Comparison of ENCODE assay signal across 1 cellular context in the genomic region with DNA sequence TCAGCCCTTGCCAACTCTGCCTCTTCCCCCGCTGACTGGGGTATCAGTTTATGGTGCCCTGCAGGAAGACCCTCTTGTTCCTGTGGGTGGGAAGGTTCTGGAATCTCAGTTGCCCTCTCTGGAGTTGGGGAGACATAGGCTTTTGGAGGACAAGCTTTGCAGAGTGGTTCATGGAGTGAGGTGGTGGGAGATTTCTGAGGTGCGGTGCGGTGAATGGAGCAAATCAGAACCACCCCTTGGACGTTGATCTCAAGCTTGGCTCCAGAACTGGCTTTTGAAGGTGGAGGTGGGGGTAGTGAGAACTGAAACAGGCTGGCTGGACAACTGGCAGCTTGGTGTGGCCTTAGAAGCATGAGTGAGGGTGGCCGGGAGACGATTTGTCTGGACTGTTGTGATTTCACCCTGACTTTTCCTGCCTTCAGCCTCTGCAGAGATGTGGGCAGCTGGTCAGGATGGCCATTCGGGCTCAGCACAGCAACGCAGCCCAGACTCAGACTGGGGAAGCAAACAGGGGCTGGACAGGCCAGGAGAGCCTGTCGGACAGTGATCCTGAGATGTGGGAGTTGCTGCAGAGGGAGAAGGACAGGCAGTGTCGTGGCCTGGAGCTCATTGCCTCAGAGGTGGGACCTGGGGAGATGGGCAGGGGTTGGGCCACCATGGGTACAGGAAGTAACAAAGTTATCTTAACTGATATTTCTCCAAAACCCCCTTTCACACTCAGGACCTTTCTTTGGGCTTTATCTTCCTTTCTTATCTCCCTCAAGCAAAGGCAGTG.
TF ChIP-seq lines count a peak whose summit lies in the region.

No MANE protein-coding gene starts in this region.

TF ChIP-seq in endothelial cell of umbilical vein, 7 proteins besides CTCF, POLR2A, EP300 and RAD21:
- TF ChIP-seq JUN (IDR thresholded peaks at IDR 0.05; ENCODE audit: borderline replicate concordance, insufficient read depth, insufficient read length, low read depth) (no peak), POLR2AphosphoS5 (IDR thresholded peaks at IDR 0.05; ENCODE audit: insufficient read depth, low read depth, low read length) (no peak)
